ENCODE assay signal across 10 cellular contexts in the genomic region with DNA sequence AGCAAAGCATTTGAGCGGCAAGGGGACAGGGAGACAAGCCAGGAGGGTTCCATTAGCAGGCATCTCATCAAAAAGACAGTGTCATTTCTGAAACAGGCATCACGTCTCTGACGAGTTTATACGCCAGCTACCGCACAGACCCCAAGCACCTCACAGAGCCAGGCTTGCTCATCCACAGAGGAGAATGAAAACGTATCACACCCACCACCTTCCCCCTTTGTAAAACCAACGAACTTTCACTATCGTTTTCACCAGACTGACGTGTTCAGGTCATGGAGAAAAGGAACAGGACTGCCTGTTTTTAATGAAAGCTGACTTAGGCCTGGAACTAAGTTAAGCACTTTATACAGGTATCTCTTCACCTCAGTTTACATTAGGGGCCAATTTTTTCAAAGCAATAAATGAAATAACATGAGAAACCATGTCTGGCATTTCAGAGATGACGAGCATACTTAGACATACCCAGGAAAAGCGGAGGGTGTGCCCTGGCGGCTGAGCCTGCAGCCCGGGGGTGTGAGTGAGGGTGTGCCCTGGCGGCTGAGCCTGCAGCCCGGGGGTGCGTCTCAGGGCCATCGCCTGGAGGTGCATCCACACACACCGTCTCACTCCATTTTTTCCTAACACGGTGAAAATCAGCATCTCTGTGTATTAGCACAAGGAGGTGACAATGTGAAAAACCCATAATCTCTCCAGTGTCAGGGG. TPM values are rescaled to one million over a fixed set of nuclear protein-coding genes. Genes with fewer than 3 reads are reported as not detected.
DNase-seq lines count a peak whose midpoint lies in the region; ATAC-seq and TF ChIP-seq lines count a peak whose summit lies in the region.
"Had no signal": no experiment of that assay in that cellular context is flagged by ENCODE, and none has a peak within 500 bp of the region (broad histone marks: within the 10 kb centered on the region; RNA-seq: fewer than 3 reads in every experiment).

No MANE protein-coding gene starts in this region.

- peak; percentile 66 for ATAC-seq in GM21367 (IDR thresholded peaks at IDR 0.05; ENCODE audit: unreplicated experiment)
- peak; percentile 62 for ATAC-seq in HG03571 (IDR thresholded peaks at IDR 0.05; ENCODE audit: unreplicated experiment)

- intact Hi-C loops in colonic mucosa (cut with DNase I), result no loop called here
- intact Hi-C loops in posterior cingulate gyrus (cut with DNase I), result no loop called here

- H3K9ac ChIP-seq in colonic mucosa (ENCODE audit: low read depth in 2 of 2, low read length in 2 of 2), result no peak overlapping the region
- H3K9ac ChIP-seq: parathyroid adenoma had no signal

- no peaks in the 10 kb centered on the region for H3K9me3 ChIP-seq in colonic mucosa

- peak overlapping the region; percentile 73 for H3K27ac Mint-ChIP-seq in activated naive CD8-positive, alpha-beta T cell

- H3K4me3 ChIP-seq in colonic mucosa, result no peak overlapping the region

- H3K27me3 ChIP-seq in colonic mucosa, result no peaks in the 10 kb centered on the region

- no peaks in the 10 kb centered on the region for H3K9me3 Mint-ChIP-seq in activated naive CD8-positive, alpha-beta T cell (ENCODE audit: low read depth)

- no peaks in the 10 kb centered on the region for H3K4me1 ChIP-seq in colonic mucosa
- H3K4me1 ChIP-seq: parathyroid adenoma had no signal

- no peak for TF ChIP-seq CTCF in colonic mucosa (IDR thresholded peaks at IDR 0.05)

- H3K4me3 Mint-ChIP-seq in activated naive CD8-positive, alpha-beta T cell, result peak overlapping the region; percentile 57

- no peaks in the 10 kb centered on the region for H3K27me3 Mint-ChIP-seq in activated naive CD8-positive, alpha-beta T cell

- H3K4me1 Mint-ChIP-seq in activated naive CD8-positive, alpha-beta T cell (ENCODE audit: low read depth), result peaks cover 8% of the 10 kb centered on the region

- H3K36me3 ChIP-seq in colonic mucosa, result no peaks in the 10 kb centered on the region

- DNase-seq in stimulated activated CD8-positive, alpha-beta memory T cell treated with anti-CD3 and anti-CD28 coated beads, Interleukin-7, amount 100 ng/mL, for 48 hours (ENCODE audit: extremely low read depth in 1 of 2, low read depth in 1 of 2), result peak; percentile 23 to 50
- DNase-seq in NCI-H524 (lab: John Stamatoyannopoulos, UW) (no peak), colonic mucosa (no peak), SHP77 (lab: John Stamatoyannopoulos, UW) (no peak), posterior cingulate gyrus (no peak)
- DNase-seq: foreskin fibroblast had no signal

- H3K36me3 Mint-ChIP-seq in activated naive CD8-positive, alpha-beta T cell, result peaks cover 25% of the 10 kb centered on the region

- H3K27ac ChIP-seq in colonic mucosa, result no peak overlapping the region
- H3K27ac ChIP-seq: parathyroid adenoma had no signal

RNA-seq across cellular contexts. Expression of a gene that starts 41.9 kb away (rescaled TPM):
- total RNA-seq in colonic mucosa, result 1 to 10 TPM; 2.1 to 4.8 TPM

Comparison
In these comparisons a context has a peak if more than half of its experiments do, and no peak if none do; other contexts are left out.
1. DNase-seq: peak in stimulated activated CD8-positive, alpha-beta memory T cell treated with anti-CD3 and anti-CD28 coated beads, Interleukin-7, amount 100 ng/mL, for 48 hours (2 of 2); none in NCI-H524 (0 of 2), colonic mucosa (single experiment), SHP77 (0 of 2) and posterior cingulate gyrus (0 of 10).